Comparison of ENCODE assay signal across 30 cellular contexts in the genomic region with DNA sequence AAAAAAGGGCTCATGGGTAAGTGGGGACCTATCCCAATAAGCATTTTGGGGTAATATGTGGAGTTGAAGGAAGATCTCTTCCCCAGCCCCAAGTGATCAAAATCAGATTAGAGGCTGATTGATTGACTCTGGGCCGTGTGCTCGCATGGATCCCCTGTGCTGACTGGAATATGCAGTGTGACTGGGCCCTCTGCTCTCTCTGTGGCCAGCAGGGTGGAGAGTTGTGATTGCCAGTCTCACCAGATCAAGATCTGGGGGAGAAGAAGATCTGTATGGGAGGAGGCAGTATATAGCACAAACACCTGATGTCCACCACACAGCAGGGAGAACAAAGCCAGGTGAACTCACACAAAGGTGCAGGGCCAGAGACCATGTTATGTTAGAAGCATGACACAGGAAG.
"Had no signal": no experiment of that assay in that cellular context is flagged by ENCODE, and none has a peak within 500 bp of the region (broad histone marks: within the 10 kb centered on the region; RNA-seq: fewer than 3 reads in every experiment).

No MANE protein-coding gene starts in this region.

- H3K36me3 ChIP-seq: breast epithelium, cardiac muscle cell, colonic mucosa had no signal

- H3K4me3 ChIP-seq: ascending aorta, breast epithelium, cardiac muscle cell, colonic mucosa, dorsolateral prefrontal cortex, heart left ventricle had no signal

- H3K9me3 ChIP-seq: ascending aorta, breast epithelium, colonic mucosa, heart left ventricle had no signal

- DNase-seq: activated B cell treated with CpG ODN at 0.5 μM for 24 hours; activated CD4-positive, alpha-beta memory T cell treated with anti-CD3 and anti-CD28 coated beads for 36 hours; activated CD4-positive, alpha-beta T cell treated with anti-CD3 and anti-CD28 coated beads for 36 hours; activated CD4-positive, alpha-beta T cell treated with anti-CD3 and anti-CD28 coated beads, Interleukin-2, amount 10 ng/mL, durations not matched to agents 24 days and 14 days; activated CD4-positive, CD25-positive, alpha-beta regulatory T cell treated with anti-CD3 and anti-CD28 coated beads, Interleukin-2, amount 50 U/mL, for 72 hours; activated CD8-positive, alpha-beta memory T cell treated with anti-CD3 and anti-CD28 coated beads, Interleukin-2, amount 50 U/mL, for 48 hours; activated CD8-positive, alpha-beta T cell treated with anti-CD3 and anti-CD28 coated beads, Interleukin-2, amount 10 ng/mL, durations not matched to agents 7 days and 5 days; activated gamma-delta T cell; activated naive CD4-positive, alpha-beta T cell; activated naive CD4-positive, alpha-beta T cell treated with anti-CD3 and anti-CD28 coated beads, Interleukin-2, amount 10 ng/mL, durations not matched to agents 7 days and 5 days; activated naive CD8-positive, alpha-beta T cell treated with anti-CD3 and anti-CD28 coated beads, Interleukin-2, amount 10 ng/mL, durations not matched to agents 7 days and 5 days; activated T-cell treated with anti-CD3 and anti-CD28 coated beads for 4 hours; activated T-cell treated with anti-CD3 and anti-CD28 coated beads, Interleukin-2, amount 50 U/mL, for 24 hours; activated T-cell treated with anti-CD3 and anti-CD28 coated beads, Interleukin-2, amount 50 U/mL, for 72 hours; central memory CD4-positive, alpha-beta T cell; cerebellar nuclear complex; colonic mucosa; dorsolateral prefrontal cortex; effector memory CD4-positive, alpha-beta T cell; endodermal cell; foreskin fibroblast; heart left ventricle; T-helper 2 cell had no signal

- H3K4me1 ChIP-seq: ascending aorta, breast epithelium had no signal

- H3K27ac Mint-ChIP-seq: activated B cell treated with CpG ODN at 0.5 μM for 24 hours; activated CD4-positive, alpha-beta memory T cell treated with anti-CD3 and anti-CD28 coated beads for 36 hours; activated CD4-positive, alpha-beta T cell treated with anti-CD3 and anti-CD28 coated beads for 36 hours; activated CD4-positive, alpha-beta T cell treated with anti-CD3 and anti-CD28 coated beads, Interleukin-2, amount 10 ng/mL, durations not matched to agents 24 days and 14 days; activated CD8-positive, alpha-beta T cell treated with anti-CD3 and anti-CD28 coated beads, Interleukin-2, amount 10 ng/mL, durations not matched to agents 7 days and 5 days; activated naive CD4-positive, alpha-beta T cell treated with anti-CD3 and anti-CD28 coated beads, Interleukin-2, amount 10 ng/mL, durations not matched to agents 7 days and 5 days; activated naive CD4-positive, alpha-beta T cell treated with anti-CD3 and anti-CD28 coated beads, Interleukin-2, amount 50 U/mL, for 72 hours; activated naive CD8-positive, alpha-beta T cell treated with anti-CD3 and anti-CD28 coated beads, Interleukin-2, amount 10 ng/mL, durations not matched to agents 7 days and 5 days; activated T-cell treated with anti-CD3 and anti-CD28 coated beads, Interleukin-2, amount 50 U/mL, for 24 hours; activated T-cell treated with anti-CD3 and anti-CD28 coated beads, Interleukin-2, amount 50 U/mL, for 72 hours; brain; endodermal cell had no signal

- H3K4me3 Mint-ChIP-seq: activated B cell treated with CpG ODN at 0.5 μM for 24 hours; activated CD4-positive, alpha-beta memory T cell treated with anti-CD3 and anti-CD28 coated beads for 36 hours; activated CD4-positive, alpha-beta T cell treated with anti-CD3 and anti-CD28 coated beads for 36 hours; activated CD4-positive, alpha-beta T cell treated with anti-CD3 and anti-CD28 coated beads, Interleukin-2, amount 10 ng/mL, durations not matched to agents 24 days and 14 days; activated CD8-positive, alpha-beta T cell treated with anti-CD3 and anti-CD28 coated beads, Interleukin-2, amount 10 ng/mL, durations not matched to agents 7 days and 5 days; activated naive CD4-positive, alpha-beta T cell treated with anti-CD3 and anti-CD28 coated beads, Interleukin-2, amount 10 ng/mL, durations not matched to agents 7 days and 5 days; activated naive CD8-positive, alpha-beta T cell treated with anti-CD3 and anti-CD28 coated beads, Interleukin-2, amount 10 ng/mL, durations not matched to agents 7 days and 5 days; activated T-cell treated with anti-CD3 and anti-CD28 coated beads, Interleukin-2, amount 50 U/mL, for 24 hours; activated T-cell treated with anti-CD3 and anti-CD28 coated beads, Interleukin-2, amount 50 U/mL, for 72 hours; brain; endodermal cell had no signal

- H3K27ac ChIP-seq: ascending aorta, breast epithelium, cardiac muscle cell, colonic mucosa, dorsolateral prefrontal cortex, heart left ventricle, VCaP had no signal

- H3K27me3 ChIP-seq: ascending aorta, breast epithelium, cardiac muscle cell, colonic mucosa, dorsolateral prefrontal cortex, heart left ventricle had no signal

- H3K9me3 Mint-ChIP-seq: activated B cell treated with CpG ODN at 0.5 μM for 24 hours; activated CD4-positive, alpha-beta memory T cell treated with anti-CD3 and anti-CD28 coated beads for 36 hours; activated CD4-positive, alpha-beta T cell treated with anti-CD3 and anti-CD28 coated beads, Interleukin-2, amount 10 ng/mL, durations not matched to agents 24 days and 14 days; activated naive CD4-positive, alpha-beta T cell treated with anti-CD3 and anti-CD28 coated beads, Interleukin-2, amount 10 ng/mL, durations not matched to agents 7 days and 5 days; activated naive CD4-positive, alpha-beta T cell treated with anti-CD3 and anti-CD28 coated beads, Interleukin-2, amount 50 U/mL, for 72 hours; activated naive CD8-positive, alpha-beta T cell treated with anti-CD3 and anti-CD28 coated beads, Interleukin-2, amount 10 ng/mL, durations not matched to agents 7 days and 5 days; activated T-cell treated with anti-CD3 and anti-CD28 coated beads, Interleukin-2, amount 50 U/mL, for 24 hours; activated T-cell treated with anti-CD3 and anti-CD28 coated beads, Interleukin-2, amount 50 U/mL, for 72 hours; brain; endodermal cell had no signal

- H3K27me3 Mint-ChIP-seq: activated B cell treated with CpG ODN at 0.5 μM for 24 hours; activated CD4-positive, alpha-beta memory T cell treated with anti-CD3 and anti-CD28 coated beads for 36 hours; activated CD4-positive, alpha-beta T cell treated with anti-CD3 and anti-CD28 coated beads for 36 hours; activated CD4-positive, alpha-beta T cell treated with anti-CD3 and anti-CD28 coated beads, Interleukin-2, amount 10 ng/mL, durations not matched to agents 24 days and 14 days; activated T-cell treated with anti-CD3 and anti-CD28 coated beads, Interleukin-2, amount 50 U/mL, for 24 hours had no signal

- ATAC-seq: activated CD4-positive, alpha-beta T cell treated with anti-CD3 and anti-CD28 coated beads for 36 hours; activated CD8-positive, alpha-beta T cell treated with anti-CD3 and anti-CD28 coated beads, Interleukin-2, amount 10 ng/mL, durations not matched to agents 7 days and 5 days; activated naive CD4-positive, alpha-beta T cell treated with anti-CD3 and anti-CD28 coated beads, Interleukin-2, amount 50 U/mL, for 72 hours; activated T-cell treated with anti-CD3 and anti-CD28 coated beads, Interleukin-2, amount 50 U/mL, for 72 hours; esophagus mucosa; heart left ventricle had no signal
